1 cellular context compared by ENCODE assay signal in genomic region chr13:27796544-27797227, GRCh38.
TF ChIP-seq lines count a peak whose summit lies in the region.

No MANE protein-coding gene starts in this region.

TF ChIP-seq in neural cell, 6 proteins besides CTCF, POLR2A, EP300 and RAD21 (continued from another document):
- TF ChIP-seq REST (IDR thresholded peaks at IDR 0.05; ENCODE audit: borderline replicate concordance) (no peak), TAF1 (IDR thresholded peaks at IDR 0.05; ENCODE audit: low read depth) (no peak), MXI1 (conservative IDR thresholded peaks at IDR 0.05; ENCODE audit: poor library complexity, severe bottlenecking) (no peak), SMC3 (conservative IDR thresholded peaks at IDR 0.05; ENCODE audit: poor library complexity) (no peak)
TF ChIP-seq in neural cell: peak in this region for 1.
